ENCODE assay signal across 11 cellular contexts in genomic region chr14:35932136-35932535, GRCh38.
DNase-seq lines count a peak whose midpoint lies in the region; ATAC-seq, FAIRE-seq and TF ChIP-seq lines count a peak whose summit lies in the region.
"Had no signal": no experiment of that assay in that cellular context is flagged by ENCODE, and none has a peak within 500 bp of the region (broad histone marks: within the 10 kb centered on the region; RNA-seq: fewer than 3 reads in every experiment).

No MANE protein-coding gene starts in this region.

- H3K4me1 ChIP-seq in BLaER1: peaks cover 8% of the 10 kb centered on the region
- H3K4me1 ChIP-seq in OCI-LY3 (ENCODE audit: low read length): peaks cover 26% of the 10 kb centered on the region
- no peaks in the 10 kb centered on the region for H3K4me1 ChIP-seq in heart left ventricle

- H2AFZ ChIP-seq in OCI-LY3 (ENCODE audit: low read depth, low read length): peak overlapping the region; percentile 88

- no peak for FAIRE-seq in GM19239 (lab: Jason Lieb, UNC)

- H3K36me3 ChIP-seq in BLaER1: no peaks in the 10 kb centered on the region
- no peaks in the 10 kb centered on the region for H3K36me3 ChIP-seq in OCI-LY3 (replicated peaks; ENCODE audit: low read depth, low read length)
- no peaks in the 10 kb centered on the region for H3K36me3 ChIP-seq in heart left ventricle

- ATAC-seq in GM18511 (IDR thresholded peaks at IDR 0.05; ENCODE audit: unreplicated experiment) (peak; percentile 31), HG02678 (IDR thresholded peaks at IDR 0.05; ENCODE audit: unreplicated experiment) (peak; percentile 14), heart left ventricle (no peak)
- ATAC-seq: left cardiac atrium; natural killer cell treated with Interleukin-12 subunit alpha and Interleukin-12 subunit beta and Interleukin-15 and Interleukin-18, amount 100 ng/mL, for 72 hours had no signal

- intact Hi-C loops in heart left ventricle (cut with DNase I): no loop called here

- H3K9ac ChIP-seq in BLaER1 (no peak overlapping the region), OCI-LY3 (ENCODE audit: low read length) (peak overlapping the region; percentile 34)

- TF ChIP-seq CTCF in OCI-LY3 (IDR thresholded peaks at IDR 0.05; ENCODE audit: low read depth, low read length) (no peak), heart left ventricle (IDR thresholded peaks at IDR 0.05) (no peak)

- H3K27me3 ChIP-seq in BLaER1 (no peaks in the 10 kb centered on the region), OCI-LY3 (ENCODE audit: low read depth, low read length) (peaks cover 5% of the 10 kb centered on the region), heart left ventricle (peaks cover 0 to 9% (median 0%) of the 10 kb centered on the region in 9 donors)

- H3K4me3 ChIP-seq in BLaER1: no peak overlapping the region
- H3K4me3 ChIP-seq in OCI-LY3 (ENCODE audit: low read length): peak overlapping the region; percentile 73
- no peak overlapping the region for H3K4me3 ChIP-seq in heart left ventricle

- H3K27ac ChIP-seq in BLaER1: no peak overlapping the region
- no peak overlapping the region for H3K27ac ChIP-seq in OCI-LY3 (ENCODE audit: low read length)
- H3K27ac ChIP-seq in heart left ventricle: no peak overlapping the region

- H3K4me2 ChIP-seq in BLaER1 (peak overlapping the region; percentile 44), OCI-LY3 (ENCODE audit: low read length) (peak overlapping the region; percentile 64)

- H3K9me3 ChIP-seq in BLaER1 (no peaks in the 10 kb centered on the region), OCI-LY3 (ENCODE audit: insufficient read depth, low read length) (no peaks in the 10 kb centered on the region), heart left ventricle (no peaks in the 10 kb centered on the region)

- TF ChIP-seq POLR2A in heart left ventricle (IDR thresholded peaks at IDR 0.05): no peak

- H4K20me1 ChIP-seq in BLaER1: no peaks in the 10 kb centered on the region
- no peaks in the 10 kb centered on the region for H4K20me1 ChIP-seq in OCI-LY3 (ENCODE audit: insufficient read depth, low read length)

- DNase-seq in NCI-H146 treated with DMSO at 0.1 percent for 48 hours (lab: John Stamatoyannopoulos, UW; ENCODE audit: unreplicated experiment) (no peak), heart left ventricle (no peak), GM19239 (ENCODE audit: insufficient read length, low spot score) (no peak), NCI-H2081 (lab: John Stamatoyannopoulos, UW) (no peak)
- DNase-seq: erythroblast, left cardiac atrium had no signal

- no peaks in the 10 kb centered on the region for H3K79me2 ChIP-seq in OCI-LY3 (ENCODE audit: low read length)

Comparison
In these comparisons a context has a peak if more than half of its experiments do, and no peak if none do; other contexts are left out.
1. ATAC-seq: peak in GM18511 (single experiment) and HG02678 (single experiment); none in heart left ventricle (0 of 4).